36 cellular contexts compared by ENCODE assay signal in genomic region chr1:166981589-166981988, GRCh38. TPM values are rescaled to one million over a fixed set of nuclear protein-coding genes. Genes with fewer than 3 reads are reported as not detected.
"Had no signal": no experiment of that assay in that cellular context is flagged by ENCODE, and none has a peak within 500 bp of the region (broad histone marks: within the 10 kb centered on the region; RNA-seq: fewer than 3 reads in every experiment).

No MANE protein-coding gene starts in this region.

- H3K36me3 Mint-ChIP-seq: activated CD8-positive, alpha-beta memory T cell treated with anti-CD3 and anti-CD28 coated beads, Interleukin-2, amount 10 ng/mL, durations not matched to agents 7 days and 5 days; activated naive CD4-positive, alpha-beta T cell treated with anti-CD3 and anti-CD28 coated beads, Interleukin-2, amount 10 ng/mL, durations not matched to agents 7 days and 5 days; activated naive CD4-positive, alpha-beta T cell treated with anti-CD3 and anti-CD28 coated beads, Interleukin-2, amount 50 U/mL, for 24 hours; activated naive CD8-positive, alpha-beta T cell; activated naive CD8-positive, alpha-beta T cell treated with anti-CD3 and anti-CD28 coated beads, Interleukin-2, amount 10 ng/mL, durations not matched to agents 7 days and 5 days; brain; WTC11 had no signal

- H3K4me1 ChIP-seq: ascending aorta had no signal

- ATAC-seq: activated CD4-positive, alpha-beta T cell treated with anti-CD3 and anti-CD28 coated beads for 36 hours; activated CD4-positive, CD25-positive, alpha-beta regulatory T cell treated with anti-CD3 and anti-CD28 coated beads, Interleukin-2, amount 50 U/mL, for 24 hours; activated CD8-positive, alpha-beta memory T cell treated with anti-CD3 and anti-CD28 coated beads, Interleukin-2, amount 10 ng/mL, durations not matched to agents 7 days and 5 days; activated CD8-positive, alpha-beta T cell treated with anti-CD3 and anti-CD28 coated beads, Interleukin-2, amount 10 ng/mL, durations not matched to agents 7 days and 5 days; activated naive CD8-positive, alpha-beta T cell treated with anti-CD3 and anti-CD28 coated beads, Interleukin-2, amount 50 U/mL, for 24 hours; T-helper 17 cell; WTC11 had no signal

- H3K27me3 ChIP-seq: ascending aorta had no signal

- H3K4me3 ChIP-seq: ascending aorta, cardiac muscle cell had no signal

- H3K9me3 Mint-ChIP-seq: activated CD4-positive, alpha-beta memory T cell treated with anti-CD3 and anti-CD28 coated beads, Interleukin-2, amount 10 ng/mL, durations not matched to agents 7 days and 5 days; activated CD4-positive, alpha-beta T cell treated with anti-CD3 and anti-CD28 coated beads, Interleukin-2, amount 10 ng/mL, durations not matched to agents 7 days and 5 days; activated naive CD4-positive, alpha-beta T cell treated with anti-CD3 and anti-CD28 coated beads, Interleukin-2, amount 10 ng/mL, durations not matched to agents 7 days and 5 days; activated naive CD4-positive, alpha-beta T cell treated with anti-CD3 and anti-CD28 coated beads, Interleukin-2, amount 50 U/mL, for 24 hours; activated naive CD8-positive, alpha-beta T cell treated with anti-CD3 and anti-CD28 coated beads, Interleukin-2, amount 10 ng/mL, durations not matched to agents 7 days and 5 days; activated naive CD8-positive, alpha-beta T cell treated with anti-CD3 and anti-CD28 coated beads, Interleukin-2, amount 50 U/mL, for 24 hours; activated T-cell treated with anti-CD3 and anti-CD28 coated beads, Interleukin-2, amount 50 U/mL, for 24 hours; activated T-helper 2 cell treated with anti-CD3 and anti-CD28 coated beads, Interferon-gamma antibody, Interleukin-2, Interleukin-4, amounts not matched to agents 10 μg/mL and 5 μg/mL and 100 μg/mL, durations not matched to agents 14 hours and 24 hours and 36 hours; brain; WTC11 had no signal

- H3K27ac Mint-ChIP-seq: activated CD4-positive, alpha-beta memory T cell treated with anti-CD3 and anti-CD28 coated beads, Interleukin-2, amount 10 ng/mL, durations not matched to agents 7 days and 5 days; activated CD4-positive, alpha-beta T cell treated with anti-CD3 and anti-CD28 coated beads for 36 hours; activated CD4-positive, alpha-beta T cell treated with anti-CD3 and anti-CD28 coated beads, Interleukin-2, amount 10 ng/mL, durations not matched to agents 7 days and 5 days; activated CD8-positive, alpha-beta memory T cell treated with anti-CD3 and anti-CD28 coated beads, Interleukin-2, amount 10 ng/mL, durations not matched to agents 7 days and 5 days; activated CD8-positive, alpha-beta T cell treated with anti-CD3 and anti-CD28 coated beads, Interleukin-2, amount 10 ng/mL, durations not matched to agents 7 days and 5 days; activated naive CD4-positive, alpha-beta T cell treated with anti-CD3 and anti-CD28 coated beads, Interleukin-2, amount 10 ng/mL, durations not matched to agents 7 days and 5 days; activated naive CD4-positive, alpha-beta T cell treated with anti-CD3 and anti-CD28 coated beads, Interleukin-2, amount 50 U/mL, for 24 hours; activated naive CD8-positive, alpha-beta T cell; activated naive CD8-positive, alpha-beta T cell treated with anti-CD3 and anti-CD28 coated beads, Interleukin-2, amount 10 ng/mL, durations not matched to agents 7 days and 5 days; activated naive CD8-positive, alpha-beta T cell treated with anti-CD3 and anti-CD28 coated beads, Interleukin-2, amount 50 U/mL, for 24 hours; activated T-cell treated with anti-CD3 and anti-CD28 coated beads, Interleukin-2, amount 50 U/mL, for 24 hours; activated T-helper 2 cell treated with anti-CD3 and anti-CD28 coated beads, Interferon-gamma antibody, Interleukin-2, Interleukin-4, amounts not matched to agents 10 μg/mL and 5 μg/mL and 100 μg/mL, durations not matched to agents 14 hours and 24 hours and 36 hours; brain; T-helper 17 cell; WTC11 had no signal

- H3K4me3 Mint-ChIP-seq: activated CD4-positive, alpha-beta memory T cell treated with anti-CD3 and anti-CD28 coated beads, Interleukin-2, amount 10 ng/mL, durations not matched to agents 7 days and 5 days; activated CD4-positive, alpha-beta T cell treated with anti-CD3 and anti-CD28 coated beads for 36 hours; activated CD4-positive, alpha-beta T cell treated with anti-CD3 and anti-CD28 coated beads, Interleukin-2, amount 10 ng/mL, durations not matched to agents 7 days and 5 days; activated CD8-positive, alpha-beta memory T cell treated with anti-CD3 and anti-CD28 coated beads, Interleukin-2, amount 10 ng/mL, durations not matched to agents 7 days and 5 days; activated CD8-positive, alpha-beta T cell treated with anti-CD3 and anti-CD28 coated beads, Interleukin-2, amount 10 ng/mL, durations not matched to agents 7 days and 5 days; activated naive CD4-positive, alpha-beta T cell treated with anti-CD3 and anti-CD28 coated beads, Interleukin-2, amount 10 ng/mL, durations not matched to agents 7 days and 5 days; activated naive CD4-positive, alpha-beta T cell treated with anti-CD3 and anti-CD28 coated beads, Interleukin-2, amount 50 U/mL, for 24 hours; activated naive CD8-positive, alpha-beta T cell; activated naive CD8-positive, alpha-beta T cell treated with anti-CD3 and anti-CD28 coated beads, Interleukin-2, amount 10 ng/mL, durations not matched to agents 7 days and 5 days; activated naive CD8-positive, alpha-beta T cell treated with anti-CD3 and anti-CD28 coated beads, Interleukin-2, amount 50 U/mL, for 24 hours; activated T-cell treated with anti-CD3 and anti-CD28 coated beads, Interleukin-2, amount 50 U/mL, for 24 hours; brain; T-helper 17 cell; WTC11 had no signal

- H3K36me3 ChIP-seq: ascending aorta, cardiac muscle cell, WERI-Rb-1 had no signal

- H3K4me1 Mint-ChIP-seq: activated CD4-positive, alpha-beta T cell treated with anti-CD3 and anti-CD28 coated beads, Interleukin-2, amount 10 ng/mL, durations not matched to agents 7 days and 5 days; activated CD8-positive, alpha-beta memory T cell treated with anti-CD3 and anti-CD28 coated beads, Interleukin-2, amount 10 ng/mL, durations not matched to agents 7 days and 5 days; activated naive CD8-positive, alpha-beta T cell treated with anti-CD3 and anti-CD28 coated beads, Interleukin-2, amount 10 ng/mL, durations not matched to agents 7 days and 5 days; activated naive CD8-positive, alpha-beta T cell treated with anti-CD3 and anti-CD28 coated beads, Interleukin-2, amount 50 U/mL, for 24 hours; brain; WTC11 had no signal

- FAIRE-seq: bronchial epithelial cell, colon had no signal

- H3K9me3 ChIP-seq: ascending aorta had no signal

- DNase-seq: activated CD4-positive, alpha-beta memory T cell treated with anti-CD3 and anti-CD28 coated beads, Interleukin-2, amount 10 ng/mL, durations not matched to agents 7 days and 5 days; activated CD4-positive, alpha-beta T cell treated with anti-CD3 and anti-CD28 coated beads for 1 hour; activated CD4-positive, alpha-beta T cell treated with anti-CD3 and anti-CD28 coated beads for 36 hours; activated CD4-positive, alpha-beta T cell treated with anti-CD3 and anti-CD28 coated beads for 48 hours; activated CD4-positive, alpha-beta T cell treated with anti-CD3 and anti-CD28 coated beads, Interleukin-2, amount 10 ng/mL, durations not matched to agents 7 days and 5 days; activated CD4-positive, alpha-beta T cell treated with anti-CD3 and anti-CD28 coated beads, Interleukin-2, amount 50 U/mL, for 48 hours; activated CD4-positive, CD25-positive, alpha-beta regulatory T cell; activated CD8-positive, alpha-beta memory T cell treated with anti-CD3 and anti-CD28 coated beads for 24 hours; activated CD8-positive, alpha-beta memory T cell treated with anti-CD3 and anti-CD28 coated beads, Interleukin-2, amount 10 ng/mL, durations not matched to agents 7 days and 5 days; activated CD8-positive, alpha-beta memory T cell treated with anti-CD3 and anti-CD28 coated beads, Interleukin-2, amount 50 U/mL, for 48 hours; activated CD8-positive, alpha-beta T cell treated with anti-CD3 and anti-CD28 coated beads, Interleukin-2, amount 10 ng/mL, durations not matched to agents 7 days and 5 days; activated effector memory CD4-positive, alpha-beta T cell treated with Interleukin-2 at 50 U/mL for 16 hours; activated gamma-delta T cell; activated naive CD4-positive, alpha-beta T cell treated with anti-CD3 and anti-CD28 coated beads, Interleukin-2, amount 10 ng/mL, durations not matched to agents 7 days and 5 days; activated naive CD4-positive, alpha-beta T cell treated with Interleukin-2 at 50 U/mL for 16 hours; activated naive CD8-positive, alpha-beta T cell treated with anti-CD3 and anti-CD28 coated beads, Interleukin-2, amount 10 ng/mL, durations not matched to agents 7 days and 5 days; activated naive CD8-positive, alpha-beta T cell treated with anti-CD3 and anti-CD28 coated beads, Interleukin-2, amount 50 U/mL, for 24 hours; activated T-cell treated with anti-CD3 and anti-CD28 coated beads, Interleukin-2, amount 50 U/mL, for 24 hours; activated T-cell treated with anti-CD3 and anti-CD28 coated beads, Interleukin-2, amount 50 U/mL, for 48 hours; amygdala; anterior cingulate cortex; caudate nucleus; T-helper 17 cell; T1000; WERI-Rb-1 had no signal

- H3K27ac ChIP-seq: ascending aorta, cardiac muscle cell, WERI-Rb-1 had no signal

RNA-seq across cellular contexts. Expression of gene ILDR2, which starts 6.2 kb away (rescaled TPM):
- total RNA-seq: ascending aorta, bronchial epithelial cell had no signal

RNA-seq across cellular contexts. Expression of gene MAEL, which starts 7.5 kb away (rescaled TPM):
- total RNA-seq: activated CD8-positive, alpha-beta T cell treated with anti-CD3 and anti-CD28 coated beads, Interleukin-2, amount 10 ng/mL, durations not matched to agents 7 days and 5 days; activated naive CD8-positive, alpha-beta T cell treated with anti-CD3 and anti-CD28 coated beads, Interleukin-2, amount 10 ng/mL, durations not matched to agents 7 days and 5 days; activated T-helper 2 cell treated with anti-CD3 and anti-CD28 coated beads, Interferon-gamma antibody, Interleukin-2, Interleukin-4, amounts not matched to agents 10 μg/mL and 5 μg/mL and 100 μg/mL, durations not matched to agents 14 hours and 24 hours and 36 hours; ascending aorta; bronchial epithelial cell; T-helper 17 cell; T-helper 2 cell treated with Interferon-gamma antibody and Interleukin-4, amounts not matched to agents 100 ng/mL and 5 ng/mL, for 36 hours had no signal
